Comparison of ENCODE assay signal across 8 cellular contexts in the genomic region with DNA sequence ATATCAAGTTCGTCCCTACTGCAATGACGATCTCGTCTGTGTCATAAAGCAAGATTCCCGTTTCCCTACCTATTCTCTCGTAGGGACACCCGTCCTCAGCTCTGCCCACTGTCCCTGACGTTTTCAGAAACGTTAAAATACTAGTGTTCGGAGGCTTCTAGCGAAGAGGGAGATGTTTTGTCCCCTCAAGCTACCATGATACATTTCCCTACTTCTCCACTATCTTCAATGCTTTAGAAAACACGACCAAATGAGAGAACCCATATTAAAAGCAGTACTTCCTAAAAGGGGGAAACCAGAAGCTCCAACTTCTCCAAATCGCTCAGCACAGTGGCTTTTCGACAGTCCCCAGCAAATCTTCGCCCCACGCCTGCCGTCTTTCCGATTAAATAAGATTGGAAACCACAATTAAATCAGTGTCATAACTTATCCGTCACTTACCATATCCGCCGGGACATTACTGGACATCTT. TPM values are rescaled to one million over a fixed set of nuclear protein-coding genes. Genes with fewer than 3 reads are reported as not detected.
A peak's percentile ranks its signal among the peaks of the same experiment; 100 is the strongest.
DNase-seq lines count a peak whose midpoint lies in the region; ATAC-seq and TF ChIP-seq lines count a peak whose summit lies in the region.

No MANE protein-coding gene starts in this region.

- H3K27me3 ChIP-seq in BLaER1 treated with 17β-estradiol and CSF1 and Interleukin-3, amounts not matched to agents 10 nM and 100 nM = no peaks in the 10 kb centered on the region
- H3K27me3 ChIP-seq in SK-N-SH (ENCODE audit: insufficient read depth) (no peaks in the 10 kb centered on the region), liver (ENCODE audit: control insufficient read depth in 4 of 4, insufficient read depth in 4 of 4, low read length in 3 of 4) (no peaks in the 10 kb centered on the region)

- peaks cover 10% of the 10 kb centered on the region for H3F3A ChIP-seq in SK-N-SH (replicated peaks; ENCODE audit: insufficient read depth)

- TF ChIP-seq RAD21 in SK-N-SH (IDR thresholded peaks at IDR 0.05; ENCODE audit: low read length) (no peak), liver (IDR thresholded peaks at IDR 0.05) (peak in 1 of 2 donors; percentile 9)

- no peaks in the 10 kb centered on the region for H3K36me3 ChIP-seq in BLaER1 treated with 17β-estradiol and CSF1 and Interleukin-3, amounts not matched to agents 10 nM and 100 nM
- H3K36me3 ChIP-seq in SK-N-SH (replicated peaks in 1 of 2; ENCODE audit: control insufficient read depth in 1 of 2, insufficient read depth in 2 of 2, low read length in 1 of 2) = no peaks in the 10 kb centered on the region
- H3K36me3 ChIP-seq in liver (ENCODE audit: control insufficient read depth in 4 of 4, insufficient read depth in 3 of 4, low read depth in 1 of 4, low read length in 3 of 4) = no peaks in the 10 kb centered on the region

- H3K4me1 ChIP-seq in BLaER1 treated with 17β-estradiol and CSF1 and Interleukin-3, amounts not matched to agents 10 nM and 100 nM = peaks cover 11 to 32% (median 22%) of the 10 kb centered on the region in 10 experiments
- H3K4me1 ChIP-seq in SK-N-SH (ENCODE audit: control insufficient read depth in 1 of 2, insufficient read depth in 2 of 2, low read depth in 1 of 2, low read length in 1 of 2) = peaks cover 11 to 33% of the 10 kb centered on the region in 2 experiments; a peak in 3 of 4 replicates
- H3K4me1 ChIP-seq in liver (ENCODE audit: control insufficient read depth in 4 of 4, insufficient read depth in 4 of 4, low read length in 3 of 4) = peaks cover 0 to 16% (median 10%) of the 10 kb centered on the region in 4 donors

- H4K20me1 ChIP-seq in BLaER1 treated with 17β-estradiol and CSF1 and Interleukin-3, amounts not matched to agents 10 nM and 100 nM = peaks cover 7 to 39% (median 30%) of the 10 kb centered on the region in 11 experiments; a peak in 17 of 22 replicates
- peaks cover 3% of the 10 kb centered on the region; the same call in 1 of the 2 replicates for H4K20me1 ChIP-seq in SK-N-SH (ENCODE audit: insufficient read depth)

- H3K4me2 ChIP-seq in BLaER1 treated with 17β-estradiol and CSF1 and Interleukin-3, amounts not matched to agents 10 nM and 100 nM = peak overlapping the region; percentile 77 to 98 (median 88)
- peak overlapping the region; percentile 83 for H3K4me2 ChIP-seq in SK-N-SH

- H3K27me3 Mint-ChIP-seq in central memory CD8-positive, alpha-beta T cell = no peaks in the 10 kb centered on the region
- H3K27me3 Mint-ChIP-seq in stimulated activated naive CD8-positive, alpha-beta T cell treated with anti-CD3 and anti-CD28 coated beads, Interleukin-15, Interleukin-2, amounts not matched to agents 100 ng/mL and 50 ng/mL, for 24 hours = no peaks in the 10 kb centered on the region

- peak overlapping the region; percentile 90 to 98 (median 93) for H3K9ac ChIP-seq in BLaER1 treated with 17β-estradiol and CSF1 and Interleukin-3, amounts not matched to agents 10 nM and 100 nM
- H3K9ac ChIP-seq in SK-N-SH = peak overlapping the region; percentile 84
- peak overlapping the region; percentile 91 to 98 for H3K9ac ChIP-seq in liver (ENCODE audit: low read depth in 1 of 2, low read length in 2 of 2)

- H3K27ac Mint-ChIP-seq in central memory CD8-positive, alpha-beta T cell (ENCODE audit: low read depth) = peak overlapping the region; percentile 94
- H3K27ac Mint-ChIP-seq in stimulated activated naive CD8-positive, alpha-beta T cell treated with anti-CD3 and anti-CD28 coated beads, Interleukin-15, Interleukin-2, amounts not matched to agents 100 ng/mL and 50 ng/mL, for 24 hours = peak overlapping the region; percentile 93

- H3K4me3 ChIP-seq in BLaER1 treated with 17β-estradiol and CSF1 and Interleukin-3, amounts not matched to agents 10 nM and 100 nM = peak overlapping the region; percentile 83 to 98 (median 92)
- H3K4me3 ChIP-seq in SK-N-SH (ENCODE audit: low read depth in 2 of 2, low read length in 1 of 2) (peak overlapping the region; percentile 73 to 97), liver (ENCODE audit: low read depth in 1 of 3, low read length in 3 of 3) (peak overlapping the region; percentile 81 to 90 (median 85))

- peak; percentile 7 for ATAC-seq in HG03354 (IDR thresholded peaks at IDR 0.05; ENCODE audit: poor library complexity, severe bottlenecking, unreplicated experiment)
- ATAC-seq in central memory CD8-positive, alpha-beta T cell (replicated peaks; ENCODE audit: extremely low read depth, poor library complexity, severe bottlenecking) = peak; percentile 21
- no peak for ATAC-seq in GM18520 (IDR thresholded peaks at IDR 0.05; ENCODE audit: unreplicated experiment)

- peaks cover 19% of the 10 kb centered on the region for H3K36me3 Mint-ChIP-seq in central memory CD8-positive, alpha-beta T cell (ENCODE audit: insufficient read depth)
- H3K36me3 Mint-ChIP-seq in stimulated activated naive CD8-positive, alpha-beta T cell treated with anti-CD3 and anti-CD28 coated beads, Interleukin-15, Interleukin-2, amounts not matched to agents 100 ng/mL and 50 ng/mL, for 24 hours (ENCODE audit: low read depth) = no peaks in the 10 kb centered on the region

- CTCF ChIA-PET in SK-N-SH (lab: Yijun Ruan, JAX) = interaction anchor here (0.6 to 14.5 kb wide), 7 partner anchors 68 to 613 kb away, joined by 3 to 193 read pairs (median 5); no protein-coding TSS in a partner anchor

- peak overlapping the region; percentile 94 for H3K4me3 Mint-ChIP-seq in central memory CD8-positive, alpha-beta T cell
- H3K4me3 Mint-ChIP-seq in stimulated activated naive CD8-positive, alpha-beta T cell treated with anti-CD3 and anti-CD28 coated beads, Interleukin-15, Interleukin-2, amounts not matched to agents 100 ng/mL and 50 ng/mL, for 24 hours = peak overlapping the region; percentile 99

- peak overlapping the region; percentile 74 for H2AFZ ChIP-seq in SK-N-SH (ENCODE audit: low read depth)

- POLR2A ChIA-PET in SK-N-SH (lab: Yijun Ruan, JAX) = no interaction called here

- H3K27ac ChIP-seq in BLaER1 treated with 17β-estradiol and CSF1 and Interleukin-3, amounts not matched to agents 10 nM and 100 nM = peak overlapping the region; percentile 84 to 98 (median 90)
- H3K27ac ChIP-seq in SK-N-SH (ENCODE audit: low read depth in 2 of 2, low read length in 1 of 2) (peak overlapping the region; percentile 96), liver (ENCODE audit: low read depth in 1 of 2, low read length in 2 of 2) (peak overlapping the region; percentile 100)

- peaks cover 48% of the 10 kb centered on the region for H3K4me1 Mint-ChIP-seq in central memory CD8-positive, alpha-beta T cell
- peaks cover 49% of the 10 kb centered on the region for H3K4me1 Mint-ChIP-seq in stimulated activated naive CD8-positive, alpha-beta T cell treated with anti-CD3 and anti-CD28 coated beads, Interleukin-15, Interleukin-2, amounts not matched to agents 100 ng/mL and 50 ng/mL, for 24 hours (ENCODE audit: low read depth)

- no peak for TF ChIP-seq EP300 in SK-N-SH (IDR thresholded peaks at IDR 0.05; ENCODE audit: borderline replicate concordance in 1 of 2, low read depth in 1 of 2, low read length in 1 of 2)

- H3K9me2 ChIP-seq in SK-N-SH = no peaks in the 10 kb centered on the region

- peak; percentile 38 for DNase-seq in SK-N-SH
- peak; percentile 23 to 37 for DNase-seq in central memory CD8-positive, alpha-beta T cell (ENCODE audit: low spot score in 2 of 2)
- no peak for DNase-seq in effector CD8-positive, alpha-beta T cell (lab: John Stamatoyannopoulos, UW)

- H3K79me2 ChIP-seq in SK-N-SH (ENCODE audit: insufficient read depth) = peaks cover 56% of the 10 kb centered on the region

- H3K9me3 ChIP-seq in BLaER1 treated with 17β-estradiol and CSF1 and Interleukin-3, amounts not matched to agents 10 nM and 100 nM (replicated peaks in 1 of 11) = no peaks in the 10 kb centered on the region
- H3K9me3 ChIP-seq in SK-N-SH (no peaks in the 10 kb centered on the region), liver (ENCODE audit: control insufficient read depth in 4 of 4, low read length in 3 of 4) (no peaks in the 10 kb centered on the region)

- no peaks in the 10 kb centered on the region for H3K9me3 Mint-ChIP-seq in central memory CD8-positive, alpha-beta T cell
- no peaks in the 10 kb centered on the region for H3K9me3 Mint-ChIP-seq in stimulated activated naive CD8-positive, alpha-beta T cell treated with anti-CD3 and anti-CD28 coated beads, Interleukin-15, Interleukin-2, amounts not matched to agents 100 ng/mL and 50 ng/mL, for 24 hours

- TF ChIP-seq CTCF in SK-N-SH (IDR thresholded peaks at IDR 0.05) = no peak
- no peak for TF ChIP-seq CTCF in liver (IDR thresholded peaks at IDR 0.05; ENCODE audit: low read depth, low read length, missing input control)

- under 1% methylated on average over 20 of the region's 20 CpGs for WGBS in SK-N-SH (ENCODE audit: low lambda C conversion rate)
- under 1% methylated on average over 20 of the region's 20 CpGs for WGBS in liver

TF ChIP-seq in SK-N-SH, 30 proteins besides CTCF, POLR2A, EP300 and RAD21:
- TF ChIP-seq RCOR1 (IDR thresholded peaks at IDR 0.05; ENCODE audit: low read length) = no peak

TF ChIP-seq in liver, 16 proteins besides CTCF, POLR2A, EP300 and RAD21 (continues in another document):
- TF ChIP-seq, protein P1, sequence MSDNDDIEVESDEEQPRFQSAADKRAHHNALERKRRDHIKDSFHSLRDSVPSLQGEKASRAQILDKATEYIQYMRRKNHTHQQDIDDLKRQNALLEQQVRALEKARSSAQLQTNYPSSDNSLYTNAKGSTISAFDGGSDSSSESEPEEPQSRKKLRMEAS (IDR thresholded peaks at IDR 0.05) = no peak

RNA-seq across cellular contexts. Expression of a gene that starts 1.3 kb away (rescaled TPM):
- 5.8 and 7.4 TPM in 2 replicates for polyA plus RNA-seq in SK-N-SH (2012; rRNA removed)
- polyA plus RNA-seq in SK-N-SH (2012; cell fraction: cytosol; rRNA removed) = 8.9 and 10.1 TPM in 2 replicates
- 2.9 and 4.5 TPM in 2 replicates for polyA plus RNA-seq in SK-N-SH (2012; cell fraction: nucleus; rRNA removed)
- 10 to 100 TPM; 15.7 to 21.3 TPM for total RNA-seq in liver
- polyA plus RNA-seq in liver = 10 to 100 TPM; 13.9 to 16.1 TPM
